Comparison of ENCODE assay signal across 2 cellular contexts in genomic region chr21:45336535-45336810, GRCh38.
TF ChIP-seq lines count a peak whose summit lies in the region.

No MANE protein-coding gene starts in this region.

TF ChIP-seq in A549, 52 proteins besides CTCF, POLR2A, EP300 and RAD21 (continued from another document):
- TF ChIP-seq E2F6 (IDR thresholded peaks at IDR 0.05; ENCODE audit: borderline replicate concordance, low read depth) (no peak), HOXB5 (CRISPR knock-in tag; IDR thresholded peaks at IDR 0.05) (no peak), NFE2L2 (conservative IDR thresholded peaks at IDR 0.05; ENCODE audit: low read length) (no peak), EHF (CRISPR knock-in tag; IDR thresholded peaks at IDR 0.05) (no peak), PBX3 (IDR thresholded peaks at IDR 0.05) (no peak)

TF ChIP-seq in GM23338, 12 proteins besides CTCF, POLR2A, EP300 and RAD21 (continued from another document):
- TF ChIP-seq REST (IDR thresholded peaks at IDR 0.05; ENCODE audit: unreplicated experiment): no peak
- no peak for TF ChIP-seq NANOG (IDR thresholded peaks at IDR 0.05; ENCODE audit: borderline replicate concordance)
- TF ChIP-seq JUNB (IDR thresholded peaks at IDR 0.05; ENCODE audit: unreplicated experiment): no peak
- TF ChIP-seq STAT1 (IDR thresholded peaks at IDR 0.05; ENCODE audit: unreplicated experiment): no peak
- no peak for TF ChIP-seq ZNF114 (CRISPR knock-in tag; IDR thresholded peaks at IDR 0.05)
- no peak for TF ChIP-seq EZH2 (IDR thresholded peaks at IDR 0.05; ENCODE audit: low read depth, unreplicated experiment)
- TF ChIP-seq ETS1 (IDR thresholded peaks at IDR 0.05): no peak
- TF ChIP-seq EZH2phosphoT487 (IDR thresholded peaks at IDR 0.05; ENCODE audit: unreplicated experiment): no peak
- no peak for TF ChIP-seq ZNF331 (CRISPR knock-in tag; IDR thresholded peaks at IDR 0.05; ENCODE audit: low read depth)
- TF ChIP-seq ZNF462 (CRISPR knock-in tag; IDR thresholded peaks at IDR 0.05): no peak
- TF ChIP-seq CREB1 (CRISPR knock-in tag; IDR thresholded peaks at IDR 0.05; ENCODE audit: low read depth): no peak
